ENCODE assay signal across 21 cellular contexts in the genomic region with DNA sequence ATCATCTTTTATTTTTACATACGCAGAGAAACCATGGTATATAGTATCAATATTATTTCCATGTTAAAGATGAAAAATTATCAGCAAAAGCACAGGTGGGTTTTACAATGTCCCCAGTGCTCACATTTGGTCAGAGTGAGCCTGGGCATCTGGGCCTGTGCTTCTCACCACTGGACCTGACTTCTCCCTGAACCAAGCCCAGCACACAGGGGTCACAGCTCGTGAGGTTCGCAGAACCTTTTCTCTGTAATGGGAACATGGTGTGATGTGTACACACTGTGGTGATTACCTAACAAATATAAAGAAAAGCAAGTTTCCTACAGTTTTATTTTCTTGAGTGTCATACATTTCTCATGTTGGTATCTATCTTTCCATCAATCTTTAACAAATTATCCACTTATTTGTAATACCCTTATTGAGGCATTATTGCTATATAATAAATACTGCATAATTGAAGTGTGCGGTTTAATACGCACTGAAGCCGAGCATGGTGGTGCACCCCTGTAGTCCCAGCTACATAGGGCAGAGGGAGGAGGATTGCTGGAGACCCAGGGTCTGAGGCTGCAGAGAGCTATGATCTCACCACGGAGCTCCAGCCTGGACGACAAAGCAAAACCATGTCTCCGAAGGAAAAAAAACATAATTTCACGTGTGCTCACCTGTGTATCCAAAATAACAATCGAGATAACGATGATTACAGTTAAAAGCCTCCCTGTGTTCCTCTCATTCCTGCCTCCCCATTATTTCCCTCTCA.
"Had no signal": no experiment of that assay in that cellular context is flagged by ENCODE, and none has a peak within 500 bp of the region (broad histone marks: within the 10 kb centered on the region; RNA-seq: fewer than 3 reads in every experiment).

No MANE protein-coding gene starts in this region.

- H3K27me3 ChIP-seq: vagina had no signal

- FAIRE-seq: colon, keratinocyte had no signal

- H3K9me3 ChIP-seq: gastrocnemius medialis, prostate gland, sigmoid colon, thoracic aorta, vagina had no signal

- H3K4me1 ChIP-seq: gastrocnemius medialis, prostate gland, sigmoid colon, vagina had no signal

- H3K36me3 ChIP-seq: gastrocnemius medialis, prostate gland, sigmoid colon, thoracic aorta, vagina had no signal

- H3K4me3 ChIP-seq: dorsolateral prefrontal cortex, gastrocnemius medialis, prostate gland, sigmoid colon, thoracic aorta, vagina had no signal

- ATAC-seq: gastrocnemius medialis; naive thymus-derived CD8-positive, alpha-beta T cell; right cardiac atrium had no signal

- H3K27ac ChIP-seq: dorsolateral prefrontal cortex, gastrocnemius medialis, prostate gland, sigmoid colon, thoracic aorta, vagina had no signal

- DNase-seq: dorsolateral prefrontal cortex; effector CD4-positive, alpha-beta T cell; foreskin fibroblast; gastrocnemius medialis; head of caudate nucleus; mesendoderm; midbrain; naive thymus-derived CD8-positive, alpha-beta T cell; nephron progenitor cell; nucleus accumbens; right cardiac atrium; sigmoid colon; stimulated activated CD4-positive, alpha-beta T cell treated with anti-CD3 and anti-CD28 coated beads, Interleukin-2, amount 100 ng/mL, for 24 hours; stimulated activated CD4-positive, alpha-beta T cell treated with anti-CD3 and anti-CD28 coated beads, Interleukin-4, amount 100 ng/mL, for 4 hours; stimulated activated naive B cell treated with anti-CD40 and anti-IgM and Interleukin-4, amounts not matched to agents 10 μg/mL and 1 μg/mL and 100 μg/mL, for 72 hours; trophoblast cell had no signal
